1 cellular context compared by ENCODE assay signal in genomic region chr4:134622194-134622593, GRCh38.
TF ChIP-seq lines count a peak whose summit lies in the region.

No MANE protein-coding gene starts in this region.

TF ChIP-seq in WTC11, 78 proteins besides CTCF, POLR2A, EP300 and RAD21:
- TF ChIP-seq ZNF121 (CRISPR knock-in tag; IDR thresholded peaks at IDR 0.05) (no peak), FOXP4 (CRISPR knock-in tag; IDR thresholded peaks at IDR 0.05) (no peak), USF1 (CRISPR knock-in tag; IDR thresholded peaks at IDR 0.05) (no peak), E2F4 (CRISPR knock-in tag; IDR thresholded peaks at IDR 0.05; ENCODE audit: borderline replicate concordance, low read depth) (no peak), JAZF1 (CRISPR knock-in tag; IDR thresholded peaks at IDR 0.05) (no peak), NR2C2 (CRISPR knock-in tag; IDR thresholded peaks at IDR 0.05) (no peak), OVOL2 (CRISPR knock-in tag; IDR thresholded peaks at IDR 0.05; ENCODE audit: borderline replicate concordance) (no peak), RELA (CRISPR knock-in tag; IDR thresholded peaks at IDR 0.05; ENCODE audit: borderline replicate concordance) (no peak), ATF3 (CRISPR knock-in tag; conservative IDR thresholded peaks at IDR 0.05) (no peak), NFE2L1 (CRISPR knock-in tag; IDR thresholded peaks at IDR 0.05) (no peak), FOXJ3 (CRISPR knock-in tag; IDR thresholded peaks at IDR 0.05; ENCODE audit: borderline replicate concordance) (no peak), CREB1 (CRISPR knock-in tag; IDR thresholded peaks at IDR 0.05) (no peak)
